In the genomic region with DNA sequence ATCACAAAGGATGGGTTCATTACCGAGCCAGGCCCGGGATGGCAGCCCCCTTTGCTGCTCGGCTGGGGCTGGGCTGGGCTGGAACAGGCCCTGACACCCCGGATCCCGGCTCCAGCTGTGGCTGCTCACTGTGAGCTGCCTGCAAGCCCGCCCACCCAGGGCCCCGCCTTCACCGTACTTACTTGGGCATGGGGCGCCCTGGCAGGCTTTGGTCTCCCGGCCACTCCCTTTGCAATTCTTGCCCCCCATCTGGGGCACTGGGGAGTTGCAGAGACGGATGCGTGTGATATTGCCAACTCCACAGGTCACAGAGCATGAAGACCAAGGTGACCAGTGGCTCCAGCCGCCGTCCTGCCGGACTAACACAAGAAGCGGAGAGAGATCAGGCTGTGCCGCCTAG, we compare ENCODE assay signal across 1 cellular context.
TF ChIP-seq lines count a peak whose summit lies in the region.

No MANE protein-coding gene starts in this region.

TF ChIP-seq in GM23338, 12 proteins besides CTCF, POLR2A, EP300 and RAD21 (continued from another document):
- TF ChIP-seq, protein P1, sequence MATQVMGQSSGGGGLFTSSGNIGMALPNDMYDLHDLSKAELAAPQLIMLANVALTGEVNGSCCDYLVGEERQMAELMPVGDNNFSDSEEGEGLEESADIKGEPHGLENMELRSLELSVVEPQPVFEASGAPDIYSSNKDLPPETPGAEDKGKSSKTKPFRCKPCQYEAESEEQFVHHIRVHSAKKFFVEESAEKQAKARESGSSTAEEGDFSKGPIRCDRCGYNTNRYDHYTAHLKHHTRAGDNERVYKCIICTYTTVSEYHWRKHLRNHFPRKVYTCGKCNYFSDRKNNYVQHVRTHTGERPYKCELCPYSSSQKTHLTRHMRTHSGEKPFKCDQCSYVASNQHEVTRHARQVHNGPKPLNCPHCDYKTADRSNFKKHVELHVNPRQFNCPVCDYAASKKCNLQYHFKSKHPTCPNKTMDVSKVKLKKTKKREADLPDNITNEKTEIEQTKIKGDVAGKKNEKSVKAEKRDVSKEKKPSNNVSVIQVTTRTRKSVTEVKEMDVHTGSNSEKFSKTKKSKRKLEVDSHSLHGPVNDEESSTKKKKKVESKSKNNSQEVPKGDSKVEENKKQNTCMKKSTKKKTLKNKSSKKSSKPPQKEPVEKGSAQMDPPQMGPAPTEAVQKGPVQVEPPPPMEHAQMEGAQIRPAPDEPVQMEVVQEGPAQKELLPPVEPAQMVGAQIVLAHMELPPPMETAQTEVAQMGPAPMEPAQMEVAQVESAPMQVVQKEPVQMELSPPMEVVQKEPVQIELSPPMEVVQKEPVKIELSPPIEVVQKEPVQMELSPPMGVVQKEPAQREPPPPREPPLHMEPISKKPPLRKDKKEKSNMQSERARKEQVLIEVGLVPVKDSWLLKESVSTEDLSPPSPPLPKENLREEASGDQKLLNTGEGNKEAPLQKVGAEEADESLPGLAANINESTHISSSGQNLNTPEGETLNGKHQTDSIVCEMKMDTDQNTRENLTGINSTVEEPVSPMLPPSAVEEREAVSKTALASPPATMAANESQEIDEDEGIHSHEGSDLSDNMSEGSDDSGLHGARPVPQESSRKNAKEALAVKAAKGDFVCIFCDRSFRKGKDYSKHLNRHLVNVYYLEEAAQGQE (IDR thresholded peaks at IDR 0.05; ENCODE audit: unreplicated experiment) = no peak
- no peak for TF ChIP-seq POLR2AphosphoS5 (IDR thresholded peaks at IDR 0.05; ENCODE audit: low read depth)
- TF ChIP-seq ZNF331 (CRISPR knock-in tag; IDR thresholded peaks at IDR 0.05; ENCODE audit: low read depth) = no peak
- TF ChIP-seq ZNF114 (CRISPR knock-in tag; IDR thresholded peaks at IDR 0.05) = no peak
- TF ChIP-seq JUNB (IDR thresholded peaks at IDR 0.05; ENCODE audit: unreplicated experiment) = no peak
